In genomic region chr2:226687641-226688253, GRCh38 we compare ENCODE assay signal across 2 cellular contexts.
TF ChIP-seq lines count a peak whose summit lies in the region.

No MANE protein-coding gene starts in this region.

TF ChIP-seq in HCT116, 20 proteins besides CTCF, POLR2A, EP300 and RAD21 (continued from another document):
- TF ChIP-seq ZBTB33 (IDR thresholded peaks at IDR 0.05; ENCODE audit: extremely low read depth, insufficient replicate concordance, low read length) = no peak
- no peak for TF ChIP-seq TCF7L2 (IDR thresholded peaks at IDR 0.05; ENCODE audit: borderline replicate concordance, extremely low read depth, insufficient read depth, insufficient read length)
- TF ChIP-seq ATF3 (IDR thresholded peaks at IDR 0.05) = no peak
- no peak for TF ChIP-seq POLR2AphosphoS5 (IDR thresholded peaks at IDR 0.05; ENCODE audit: low read depth, low read length)
- TF ChIP-seq EZH2 (IDR thresholded peaks at IDR 0.05) = no peak
- no peak for TF ChIP-seq ZNF274 (IDR thresholded peaks at IDR 0.05; ENCODE audit: low read depth, low read length)
- TF ChIP-seq REST (IDR thresholded peaks at IDR 0.05; ENCODE audit: low read depth) = no peak
- TF ChIP-seq SRF (IDR thresholded peaks at IDR 0.05; ENCODE audit: low read depth) = no peak
- no peak for TF ChIP-seq EZH2phosphoT487 (IDR thresholded peaks at IDR 0.05; ENCODE audit: borderline replicate concordance)
- no peak for TF ChIP-seq YY1 (IDR thresholded peaks at IDR 0.05; ENCODE audit: extremely low read depth, insufficient replicate concordance, low read depth, low read length)
- TF ChIP-seq CBX3 (IDR thresholded peaks at IDR 0.05; ENCODE audit: low read depth) = no peak
- no peak for TF ChIP-seq SP1 (IDR thresholded peaks at IDR 0.05; ENCODE audit: low read depth)
- TF ChIP-seq CEBPB (IDR thresholded peaks at IDR 0.05; ENCODE audit: low read depth) = no peak
- TF ChIP-seq FOSL1 (IDR thresholded peaks at IDR 0.05; ENCODE audit: low read depth) = no peak

TF ChIP-seq in SK-N-SH, 30 proteins besides CTCF, POLR2A, EP300 and RAD21 (continued from another document):
- TF ChIP-seq JUND (IDR thresholded peaks at IDR 0.05) (no peak), PBX3 (IDR thresholded peaks at IDR 0.05) (no peak), GABPA (IDR thresholded peaks at IDR 0.05; ENCODE audit: low read depth) (no peak), REST (IDR thresholded peaks at IDR 0.05; ENCODE audit: low read depth, low read length) (no peak), SIN3A (IDR thresholded peaks at IDR 0.05; ENCODE audit: borderline replicate concordance, low read depth, low read length) (no peak), RFX5 (IDR thresholded peaks at IDR 0.05; ENCODE audit: low read length) (no peak), USF1 (IDR thresholded peaks at IDR 0.05; ENCODE audit: borderline replicate concordance, low read depth) (no peak), SMC3 (IDR thresholded peaks at IDR 0.05; ENCODE audit: low read depth, low read length) (no peak)
